1 cellular context compared by ENCODE assay signal in genomic region chr11:120238968-120239620, GRCh38.
TF ChIP-seq lines count a peak whose summit lies in the region.

No MANE protein-coding gene starts in this region.

TF ChIP-seq in WTC11, 78 proteins besides CTCF, POLR2A, EP300 and RAD21 (continued from another document):
- no peak for TF ChIP-seq E2F1 (CRISPR knock-in tag; IDR thresholded peaks at IDR 0.05)
- no peak for TF ChIP-seq NFATC4 (CRISPR knock-in tag; IDR thresholded peaks at IDR 0.05)
